17 cellular contexts compared by ENCODE assay signal in the genomic region with DNA sequence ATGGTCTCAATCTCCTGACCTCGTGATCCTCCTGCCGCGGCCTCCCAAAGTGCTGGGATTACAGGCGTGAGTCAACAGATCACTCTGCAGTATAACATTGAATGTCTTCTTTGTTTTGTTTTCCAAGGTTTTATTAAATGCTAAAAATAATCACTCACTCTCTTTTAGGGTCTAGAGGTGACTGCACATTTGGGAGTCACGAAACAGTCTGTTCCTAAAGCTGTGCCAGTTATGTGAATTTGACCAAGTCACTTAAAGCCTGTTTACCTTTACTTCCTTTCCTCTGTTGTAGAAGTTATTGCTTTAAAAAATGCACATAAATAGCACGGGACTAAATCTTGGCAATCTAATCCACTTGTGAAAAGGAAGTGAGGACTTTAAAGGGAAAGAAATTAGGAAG.
"Had no signal": no experiment of that assay in that cellular context is flagged by ENCODE, and none has a peak within 500 bp of the region (broad histone marks: within the 10 kb centered on the region; RNA-seq: fewer than 3 reads in every experiment).

No MANE protein-coding gene starts in this region.

- H3K27me3 ChIP-seq: esophagus squamous epithelium, neutrophil, right atrium auricular region, thyroid gland, upper lobe of left lung, uterus had no signal

- H3K36me3 ChIP-seq: esophagus squamous epithelium, neutrophil, right atrium auricular region, thyroid gland, upper lobe of left lung, uterus had no signal

- H3K9me3 ChIP-seq: esophagus squamous epithelium, mucosa of descending colon, neutrophil, thyroid gland, upper lobe of left lung, uterus had no signal

- H3K4me1 ChIP-seq: esophagus squamous epithelium, right atrium auricular region, thyroid gland, upper lobe of left lung, uterus had no signal

- H3K4me3 ChIP-seq: coronary artery, esophagus squamous epithelium, mucosa of descending colon, right atrium auricular region, smooth muscle cell, thyroid gland, upper lobe of left lung, uterus had no signal

- H3K27ac ChIP-seq: coronary artery, esophagus squamous epithelium, neutrophil, right atrium auricular region, thyroid gland, upper lobe of left lung, uterus had no signal

- DNase-seq: effector memory CD4-positive, alpha-beta T cell; esophagus squamous epithelium; foreskin melanocyte; head of caudate nucleus; hypothalamus; kidney glomerular epithelial cell; mucosa of descending colon; naive thymus-derived CD8-positive, alpha-beta T cell; stimulated activated CD4-positive, alpha-beta T cell treated with anti-CD3 and anti-CD28 coated beads, Interleukin-2, amount 100 ng/mL, for 48 hours; stimulated activated naive CD4-positive, alpha-beta T cell treated with Interleukin-2 at 50 U/mL for 16 hours; thyroid gland; upper lobe of left lung had no signal

- ATAC-seq: mucosa of descending colon; naive thymus-derived CD8-positive, alpha-beta T cell had no signal
